In the genomic region with DNA sequence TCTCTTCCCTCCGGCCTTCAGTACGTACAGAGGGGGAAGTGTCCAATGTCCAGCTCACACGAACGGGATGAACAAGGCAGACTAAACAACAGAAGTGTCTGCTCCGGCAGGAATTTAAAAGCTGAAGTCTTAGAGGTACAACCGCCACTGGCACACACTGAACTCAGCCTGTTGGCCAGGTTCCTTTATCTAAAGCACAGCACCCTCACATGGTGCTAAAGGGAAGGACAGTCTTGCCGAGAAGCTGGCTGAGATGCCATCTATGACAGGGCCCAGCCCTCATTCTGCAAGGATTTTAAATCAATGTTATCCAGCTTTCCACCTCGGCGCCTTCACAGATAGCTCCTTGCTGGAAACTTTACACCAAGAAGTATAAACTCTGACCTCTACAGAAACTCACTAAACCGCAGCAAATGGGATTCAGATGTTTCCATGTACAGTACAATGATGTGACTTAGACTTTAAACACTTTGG, we compare ENCODE assay signal across 9 cellular contexts. TPM values are rescaled to one million over a fixed set of nuclear protein-coding genes. Genes with fewer than 3 reads are reported as not detected.
DNase-seq lines count a peak whose midpoint lies in the region; ATAC-seq, FAIRE-seq and TF ChIP-seq lines count a peak whose summit lies in the region.
"Had no signal": no experiment of that assay in that cellular context is flagged by ENCODE, and none has a peak within 500 bp of the region (broad histone marks: within the 10 kb centered on the region; RNA-seq: fewer than 3 reads in every experiment).

No MANE protein-coding gene starts in this region.

- H3K4me1 ChIP-seq in OCI-LY1 (ENCODE audit: insufficient read depth, low read length, severe bottlenecking) (no peaks in the 10 kb centered on the region), pancreas (peaks cover 0 to 8% (median 0%) of the 10 kb centered on the region in 3 donors)

- peaks cover 28% of the 10 kb centered on the region for H3K4me1 Mint-ChIP-seq in activated naive CD4-positive, alpha-beta T cell treated with anti-CD3 and anti-CD28 coated beads for 36 hours (ENCODE audit: low read depth)

- no peaks in the 10 kb centered on the region for H3K27me3 ChIP-seq in OCI-LY1 (ENCODE audit: insufficient read depth, low read length)
- H3K27me3 ChIP-seq in pancreas: no peaks in the 10 kb centered on the region

- no peaks in the 10 kb centered on the region for H3F3A ChIP-seq in OCI-LY1 (ENCODE audit: insufficient read depth, low read length)

- H3K27me3 Mint-ChIP-seq in activated naive CD4-positive, alpha-beta T cell treated with anti-CD3 and anti-CD28 coated beads for 36 hours (ENCODE audit: low read depth): no peaks in the 10 kb centered on the region

- ATAC-seq in HG02884 (IDR thresholded peaks at IDR 0.05; ENCODE audit: unreplicated experiment): peak; percentile 36
- peak; percentile 46 to 76 (median 67) for ATAC-seq in pancreas
- ATAC-seq in HG02642 (IDR thresholded peaks at IDR 0.05; ENCODE audit: poor library complexity, unreplicated experiment): no peak

- no peak overlapping the region for H3K27ac Mint-ChIP-seq in activated naive CD4-positive, alpha-beta T cell treated with anti-CD3 and anti-CD28 coated beads for 36 hours

- intact Hi-C loops in activated naive CD4-positive, alpha-beta T cell treated with anti-CD3 and anti-CD28 coated beads for 36 hours (cut with micrococcal nuclease): loop anchor here (1.0 to 10.0 kb wide), 7 partner anchors 207 to 1067 kb away; a partner anchor contains a TSS
- intact Hi-C loops in pancreas (cut with DNase I): loop anchor here in 2 of 3 donors (10.0 kb wide), 1 partner anchor 404 kb away; no protein-coding TSS in a partner anchor

- no peaks in the 10 kb centered on the region for H3K79me2 ChIP-seq in OCI-LY1 (ENCODE audit: insufficient read depth, low read length)

- H2AFZ ChIP-seq in OCI-LY1 (ENCODE audit: low read length): no peak overlapping the region

- H3K9ac ChIP-seq in OCI-LY1 (ENCODE audit: low read length): no peak overlapping the region

- peak overlapping the region; percentile 58 for H3K4me3 Mint-ChIP-seq in activated naive CD4-positive, alpha-beta T cell treated with anti-CD3 and anti-CD28 coated beads for 36 hours

- CTCF ChIA-PET in activated naive CD4-positive, alpha-beta T cell treated with anti-CD3 and anti-CD28 coated beads for 36 hours (lab: Charles Lee): interaction anchor here (0.6 to 6.4 kb wide), 20 partner anchors 9 to 583 kb away, joined by 3 to 96 read pairs (median 4); no protein-coding TSS in a partner anchor

- H3K36me3 Mint-ChIP-seq in activated naive CD4-positive, alpha-beta T cell treated with anti-CD3 and anti-CD28 coated beads for 36 hours (ENCODE audit: low read depth): no peaks in the 10 kb centered on the region
- H3K36me3 Mint-ChIP-seq: IgD-negative memory B cell had no signal

- H3K36me3 ChIP-seq in OCI-LY1 (ENCODE audit: insufficient read depth, low read length) (no peaks in the 10 kb centered on the region), pancreas (no peaks in the 10 kb centered on the region)

- 13 to 14% methylated on average over 10 of the region's 10 CpGs for WGBS in pancreas, 2 donors

- H3K27ac ChIP-seq in OCI-LY1 (ENCODE audit: low read depth, low read length, poor library complexity, severe bottlenecking) (no peak overlapping the region), pancreas (no peak overlapping the region)

- H3K4me2 ChIP-seq in OCI-LY1 (ENCODE audit: low read length): no peak overlapping the region

- no peak for FAIRE-seq in pancreas (lab: Jason Lieb, UNC)

- peak; percentile 10 for DNase-seq in COLO668 (lab: John Stamatoyannopoulos, UW; ENCODE audit: unreplicated experiment)
- peak; percentile 81 for DNase-seq in activated naive CD4-positive, alpha-beta T cell treated with anti-CD3 and anti-CD28 coated beads for 36 hours
- peak; percentile 31 for DNase-seq in germinal center (ENCODE audit: low spot score)
- DNase-seq in pancreas: peak in 4 of 6 donors; percentile 57 to 76 (median 62)
- no peak for DNase-seq in NCI-H187 (lab: John Stamatoyannopoulos, UW)

- H3K4me3 ChIP-seq in OCI-LY1 (ENCODE audit: low read depth, low read length, poor library complexity, severe bottlenecking) (no peak overlapping the region), pancreas (no peak overlapping the region)

- H3K9me3 ChIP-seq in OCI-LY1 (ENCODE audit: low read length): no peaks in the 10 kb centered on the region
- H3K9me3 ChIP-seq in pancreas: no peaks in the 10 kb centered on the region

- TF ChIP-seq CTCF in OCI-LY1 (IDR thresholded peaks at IDR 0.05; ENCODE audit: low read length) (peak; percentile 57), pancreas (IDR thresholded peaks at IDR 0.05) (peak; percentile 57 to 79 (median 66))

- no peaks in the 10 kb centered on the region for H3K9me3 Mint-ChIP-seq in activated naive CD4-positive, alpha-beta T cell treated with anti-CD3 and anti-CD28 coated beads for 36 hours

- no peaks in the 10 kb centered on the region for H3K9me2 ChIP-seq in OCI-LY1 (ENCODE audit: low read depth, low read length)

- no peaks in the 10 kb centered on the region for H4K20me1 ChIP-seq in OCI-LY1 (ENCODE audit: insufficient read depth, low read length)

RNA-seq across cellular contexts. Expression of a gene that starts 2.8 kb away (rescaled TPM):
- 1 to 10 TPM in 1 of 2 experiments, under 1 TPM in 1; 0.81 to 1.0 TPM for total RNA-seq in activated naive CD4-positive, alpha-beta T cell treated with anti-CD3 and anti-CD28 coated beads for 36 hours
- total RNA-seq in pancreas: 10 to 100 TPM in 5 of 6 donors, 1 to 10 TPM in 1; 6.9 to 16.4 (median 12.4) TPM
- 10 to 100 TPM in 1 of 2 donors, 1 to 10 TPM in 1; 4.2 to 10.6 TPM for polyA plus RNA-seq in pancreas
- polyA plus RNA-seq: IgD-negative memory B cell had no signal

Comparison
In these comparisons a context has a peak if more than half of its experiments do, and no peak if none do; other contexts are left out.
1. DNase-seq: peak in COLO668 (single experiment), activated naive CD4-positive, alpha-beta T cell treated with anti-CD3 and anti-CD28 coated beads for 36 hours (single experiment), germinal center (single experiment) and pancreas (4 of 6); none in NCI-H187 (0 of 2).